8 cellular contexts compared by ENCODE assay signal in genomic region chr3:50358927-50359759, GRCh38. TPM values are rescaled to one million over a fixed set of nuclear protein-coding genes. Genes with fewer than 3 reads are reported as not detected.
DNase-seq lines count a peak whose midpoint lies in the region; ATAC-seq lines count a peak whose summit lies in the region.

TSS of gene TMEM115 (minus strand) at chr3:50359521. CDS start at chr3:50359063, 458 bp downstream.

- H3K4me1 ChIP-seq in rectal smooth muscle tissue (ENCODE audit: control insufficient read depth, insufficient read depth, low read length), result peaks cover 30% of the 10 kb centered on the region
- H3K4me1 ChIP-seq in aorta (ENCODE audit: control insufficient read depth in 1 of 2, insufficient read depth in 2 of 2, low read length in 2 of 2), result no peaks in the 10 kb centered on the region

- WGBS in aorta, 2 donors, result 0 to 1% methylated on average over 61 to 62 of the region's 62 CpGs

- H3K27me3 ChIP-seq in rectal smooth muscle tissue (ENCODE audit: control insufficient read depth, insufficient read depth, low read length) (no peaks in the 10 kb centered on the region), aorta (ENCODE audit: control insufficient read depth in 1 of 2, insufficient read depth in 2 of 2, low read length in 1 of 2) (no peaks in the 10 kb centered on the region)

- H3K4me3 ChIP-seq in rectal smooth muscle tissue (ENCODE audit: low read length) (peak within 1 kb of the TSS; percentile 95), aorta (ENCODE audit: low read length in 2 of 2) (peak within 1 kb of the TSS; percentile 63 to 67)

- ATAC-seq in GM18508 (IDR thresholded peaks at IDR 0.05; ENCODE audit: insufficient read depth, unreplicated experiment), result peak; percentile 89
- ATAC-seq in HG03025 (IDR thresholded peaks at IDR 0.05; ENCODE audit: low FRiP score, unreplicated experiment), result peak; percentile 99
- peak; percentile 98 for ATAC-seq in aorta (ENCODE audit: low FRiP score)

- DNase-seq in NCI-H2081 (lab: John Stamatoyannopoulos, UW) (peak; percentile 92 to 95), T1000 (lab: John Stamatoyannopoulos, UW) (peak; percentile 95), astrocyte of the hippocampus (ENCODE audit: low read depth, low spot score) (peak; percentile 99), hepatic stellate cell (ENCODE audit: low spot score) (peak; percentile 99), aorta (peak; percentile 98)

- intact Hi-C loops in aorta (cut with DNase I), result loop anchor here in 1 of 2 donors (10.0 kb wide), 1 partner anchor 1036 kb away; the partner anchor contains the start of gene RBM15B

- peak within 1 kb of the TSS; percentile 96 for H3K9ac ChIP-seq in rectal smooth muscle tissue (ENCODE audit: low read length)

- H3K27ac ChIP-seq in rectal smooth muscle tissue (ENCODE audit: low read depth, low read length), result peak within 1 kb of the TSS; percentile 92
- H3K27ac ChIP-seq in aorta (ENCODE audit: low read depth in 1 of 2, low read length in 2 of 2), result peak within 1 kb of the TSS in 1 of 2 donors; percentile 59

- H3K36me3 ChIP-seq in rectal smooth muscle tissue (ENCODE audit: control insufficient read depth, insufficient read depth, low read length) (peaks cover 10% of the 10 kb centered on the region), aorta (ENCODE audit: control insufficient read depth in 1 of 2, insufficient read depth in 2 of 2, low read length in 1 of 2) (peaks cover 0 to 2% of the 10 kb centered on the region in 2 donors)

- no peaks in the 10 kb centered on the region for H3K9me3 ChIP-seq in aorta (ENCODE audit: control insufficient read depth, low read length)

RNA-seq across cellular contexts. Expression of gene TMEM115, which starts in this region (rescaled TPM):
- total RNA-seq in aorta, result 10 to 100 TPM; 27.8 to 32.9 TPM
- polyA plus RNA-seq in aorta, result 10 to 100 TPM; 10.3 to 31.8 TPM
